Comparison of ENCODE assay signal across 7 cellular contexts in genomic region chr18:46200178-46201055, GRCh38.
DNase-seq lines count a peak whose midpoint lies in the region; ATAC-seq and TF ChIP-seq lines count a peak whose summit lies in the region.
"Not testable (repeated sequence)": the region's sequence is repeated elsewhere in the genome, so short reads cannot be mapped to it uniquely, and the experiment has no call there.

No MANE protein-coding gene starts in this region.

- not testable (repeated sequence) for H3K27me3 Mint-ChIP-seq in T-helper 2 cell treated with Interferon-gamma antibody and Interleukin-4, amounts not matched to agents 5 μg/mL and 100 μg/mL, for 36 hours (ENCODE audit: low read depth); activated T-helper 1 cell treated with anti-CD3 and anti-CD28 coated beads, Interleukin-12 subunit alpha, Interleukin-12 subunit beta, Interleukin-2, Interleukin-4 antibody, amounts not matched to agents 30 ng/mL and 10 ng/mL and 1 ng/mL, durations not matched to agents 14 hours and 24 hours and 36 hours (ENCODE audit: insufficient read depth)

- not testable (repeated sequence) for H3K23ac ChIP-seq in IMR-90 (ENCODE audit: low read depth, low read length)

- dilution Hi-C loops in IMR-90 (cut with HindIII; ENCODE audit: low sequenced_read_pairs, unreplicated experiment): not testable (repeated sequence)

- H4K20me1 ChIP-seq in IMR-90 (ENCODE audit: insufficient read depth, low read length): peaks cover 28% of the 10 kb centered on the region; the same call in 1 of the 2 replicates
- not testable (repeated sequence) for H4K20me1 ChIP-seq in hepatocyte (ENCODE audit: insufficient read depth, poor library complexity, severe bottlenecking)

- not testable (repeated sequence) for H3K27ac ChIP-seq in IMR-90 (ENCODE audit: insufficient read depth, low read length)
- H3K27ac ChIP-seq in hepatocyte: peak overlapping the region; percentile 16
- H3K27ac ChIP-seq in neutrophil: peak overlapping the region; percentile 88

- not testable (repeated sequence) for TF ChIP-seq CTCF in IMR-90 (conservative IDR thresholded peaks at IDR 0.05; ENCODE audit: low read depth, low read length); hepatocyte (IDR thresholded peaks at IDR 0.05; ENCODE audit: poor library complexity); neutrophil (IDR thresholded peaks at IDR 0.05)

- not testable (repeated sequence) for H2BK20ac ChIP-seq in IMR-90 (ENCODE audit: low read depth, low read length)

- not testable (repeated sequence) for H3K9me2 ChIP-seq in hepatocyte (replicated peaks; ENCODE audit: insufficient read depth)

- not testable (repeated sequence) for H3K4ac ChIP-seq in IMR-90 (ENCODE audit: low read depth, low read length)

- H3K4me3 ChIP-seq in IMR-90 (ENCODE audit: insufficient read depth, low read depth, low read length); hepatocyte: not testable (repeated sequence)
- peak overlapping the region; percentile 16 to 25 for H3K4me3 ChIP-seq in neutrophil (ENCODE audit: low read depth in 1 of 2, low read length in 1 of 2)

- not testable (repeated sequence) for H3K4me2 ChIP-seq in IMR-90 (ENCODE audit: low read depth, low read length); hepatocyte

- peaks cover 26 to 68% of the 10 kb centered on the region in 2 experiments for H3K79me1 ChIP-seq in IMR-90 (ENCODE audit: low read depth in 1 of 2, low read length in 2 of 2)

- not testable (repeated sequence) for BruUV-seq in IMR-90 (replicated peaks; lab: Mats Ljungman, UMichigan)

- H3K4me1 ChIP-seq in IMR-90 (ENCODE audit: control insufficient read depth, insufficient read depth, low read length) (peaks cover 13% of the 10 kb centered on the region), neutrophil (ENCODE audit: control insufficient read depth in 1 of 2, insufficient read depth in 1 of 2, low read depth in 1 of 2, low read length in 1 of 2) (peaks cover 53 to 54% of the 10 kb centered on the region in 2 experiments)
- not testable (repeated sequence) for H3K4me1 ChIP-seq in hepatocyte (ENCODE audit: insufficient read depth)

- not testable (repeated sequence) for ATAC-seq in IMR-90 (ENCODE audit: low read depth)

- peaks cover 53% of the 10 kb centered on the region for H3K4me1 Mint-ChIP-seq in T-helper 2 cell treated with Interferon-gamma antibody and Interleukin-4, amounts not matched to agents 5 μg/mL and 100 μg/mL, for 36 hours (ENCODE audit: low read depth)
- H3K4me1 Mint-ChIP-seq in activated T-helper 1 cell treated with anti-CD3 and anti-CD28 coated beads, Interleukin-12 subunit alpha, Interleukin-12 subunit beta, Interleukin-2, Interleukin-4 antibody, amounts not matched to agents 30 ng/mL and 10 ng/mL and 1 ng/mL, durations not matched to agents 14 hours and 24 hours and 36 hours (ENCODE audit: low read depth): peaks cover 57% of the 10 kb centered on the region

- H3K9me3 Mint-ChIP-seq in T-helper 2 cell treated with Interferon-gamma antibody and Interleukin-4, amounts not matched to agents 5 μg/mL and 100 μg/mL, for 36 hours; activated T-helper 1 cell treated with anti-CD3 and anti-CD28 coated beads, Interleukin-12 subunit alpha, Interleukin-12 subunit beta, Interleukin-2, Interleukin-4 antibody, amounts not matched to agents 30 ng/mL and 10 ng/mL and 1 ng/mL, durations not matched to agents 14 hours and 24 hours and 36 hours: not testable (repeated sequence)

- DNase-seq in DMS53 (lab: John Stamatoyannopoulos, UW): peak; percentile 36
- not testable (repeated sequence) for DNase-seq in IMR-90; T-helper 2 cell treated with Interferon-gamma antibody and Interleukin-4, amounts not matched to agents 5 μg/mL and 100 μg/mL, for 36 hours (ENCODE audit: low spot score); activated T-helper 1 cell treated with anti-CD3 and anti-CD28 coated beads, Interleukin-12 subunit alpha, Interleukin-12 subunit beta, Interleukin-2, Interleukin-4 antibody, amounts not matched to agents 30 ng/mL and 10 ng/mL and 1 ng/mL, durations not matched to agents 14 hours and 24 hours and 36 hours (ENCODE audit: low spot score); hepatocyte (ENCODE audit: low spot score)
- peak; percentile 5 for DNase-seq in NCI-H2196 treated with DMSO at 0.1 percent for 48 hours (lab: John Stamatoyannopoulos, UW; ENCODE audit: unreplicated experiment)

- H3K4me3 Mint-ChIP-seq in T-helper 2 cell treated with Interferon-gamma antibody and Interleukin-4, amounts not matched to agents 5 μg/mL and 100 μg/mL, for 36 hours; activated T-helper 1 cell treated with anti-CD3 and anti-CD28 coated beads, Interleukin-12 subunit alpha, Interleukin-12 subunit beta, Interleukin-2, Interleukin-4 antibody, amounts not matched to agents 30 ng/mL and 10 ng/mL and 1 ng/mL, durations not matched to agents 14 hours and 24 hours and 36 hours: not testable (repeated sequence)

- peaks cover 72% of the 10 kb centered on the region for H3K79me2 ChIP-seq in hepatocyte

- peaks cover 23% of the 10 kb centered on the region for H3K36me3 Mint-ChIP-seq in T-helper 2 cell treated with Interferon-gamma antibody and Interleukin-4, amounts not matched to agents 5 μg/mL and 100 μg/mL, for 36 hours (ENCODE audit: low read depth)
- H3K36me3 Mint-ChIP-seq in activated T-helper 1 cell treated with anti-CD3 and anti-CD28 coated beads, Interleukin-12 subunit alpha, Interleukin-12 subunit beta, Interleukin-2, Interleukin-4 antibody, amounts not matched to agents 30 ng/mL and 10 ng/mL and 1 ng/mL, durations not matched to agents 14 hours and 24 hours and 36 hours (ENCODE audit: low read depth): peaks cover 17% of the 10 kb centered on the region

- not testable (repeated sequence) for TF ChIP-seq RAD21 in IMR-90 (IDR thresholded peaks at IDR 0.05; ENCODE audit: low read length)

- 100% methylated on average over 2 of the region's 11 CpGs; no CpG with 5 or more reads in 1 of the 2 experiments for whole genome bisulfite sequencing in IMR-90 (ENCODE audit: extremely low coverage in 2 of 2, insufficient read length in 1 of 2), 2 experiments
- 93% methylated on average over 11 of the region's 11 CpGs for WGBS in hepatocyte (ENCODE audit: low lambda C conversion rate, missing lambda C conversion rate)

- in situ Hi-C loops in IMR-90 (cut with MboI; ENCODE audit: low sequenced_read_pairs): not testable (repeated sequence)

- intact Hi-C loops in IMR-90 (cut with micrococcal nuclease); activated T-helper 1 cell treated with anti-CD3 and anti-CD28 coated beads, Interleukin-12 subunit alpha, Interleukin-12 subunit beta, Interleukin-2, Interleukin-4 antibody, amounts not matched to agents 30 ng/mL and 10 ng/mL and 1 ng/mL, durations not matched to agents 14 hours and 24 hours and 36 hours (cut with micrococcal nuclease): not testable (repeated sequence)

- not testable (repeated sequence) for H3K56ac ChIP-seq in IMR-90 (ENCODE audit: extremely low read depth, insufficient read depth, low read length)

- not testable (repeated sequence) for H4K5ac ChIP-seq in IMR-90 (ENCODE audit: low read depth, low read length)

- H3K18ac ChIP-seq in IMR-90 (ENCODE audit: low read depth, low read length): not testable (repeated sequence)

- not testable (repeated sequence) for H2AFZ ChIP-seq in IMR-90 (replicated peaks; ENCODE audit: low read length, poor library complexity); hepatocyte

- H4K91ac ChIP-seq in IMR-90 (ENCODE audit: insufficient read depth, low read depth, low read length): not testable (repeated sequence)

- H2AK9ac ChIP-seq in IMR-90 (replicated peaks; ENCODE audit: low read depth, low read length, poor library complexity): not testable (repeated sequence)

- H2AK5ac ChIP-seq in IMR-90 (ENCODE audit: low read depth, low read length): peak overlapping the region; percentile 52; the same call in 1 of the 2 replicates

- H4K8ac ChIP-seq in IMR-90 (ENCODE audit: low read depth in 2 of 2, low read length in 2 of 2): not testable (repeated sequence)

- not testable (repeated sequence) for TF ChIP-seq POLR2A in IMR-90 (IDR thresholded peaks at IDR 0.05; ENCODE audit: low read depth, low read length)

- H2BK5ac ChIP-seq in IMR-90 (ENCODE audit: low read depth, low read length, poor library complexity, severe bottlenecking): not testable (repeated sequence)

- peak overlapping the region; percentile 78 for H3K27ac Mint-ChIP-seq in T-helper 2 cell treated with Interferon-gamma antibody and Interleukin-4, amounts not matched to agents 5 μg/mL and 100 μg/mL, for 36 hours
- peak overlapping the region; percentile 78 for H3K27ac Mint-ChIP-seq in activated T-helper 1 cell treated with anti-CD3 and anti-CD28 coated beads, Interleukin-12 subunit alpha, Interleukin-12 subunit beta, Interleukin-2, Interleukin-4 antibody, amounts not matched to agents 30 ng/mL and 10 ng/mL and 1 ng/mL, durations not matched to agents 14 hours and 24 hours and 36 hours

- not testable (repeated sequence) for H3K9me3 ChIP-seq in IMR-90 (ENCODE audit: control insufficient read depth, insufficient read depth, low read length); hepatocyte (ENCODE audit: low read depth); neutrophil

- not testable (repeated sequence) for H2BK120ac ChIP-seq in IMR-90 (ENCODE audit: low read depth, low read length)

- CTCF ChIA-PET in IMR-90 (lab: Yijun Ruan, JAX): interaction anchor here (0.6 kb wide), 1 partner anchor 12 kb away, joined by 4 read pairs; no protein-coding TSS in a partner anchor

- not testable (repeated sequence) for H3K36me3 ChIP-seq in IMR-90 (ENCODE audit: control insufficient read depth, insufficient read depth, low read length); hepatocyte (replicated peaks; ENCODE audit: insufficient read depth, low read depth); neutrophil

- H2BK15ac ChIP-seq in IMR-90 (ENCODE audit: low read depth, low read length): not testable (repeated sequence)

- not testable (repeated sequence) for H3K9me1 ChIP-seq in IMR-90 (ENCODE audit: insufficient read depth, low read length)

- H3K27me3 ChIP-seq in IMR-90 (ENCODE audit: control insufficient read depth, insufficient read depth, low read length); hepatocyte; neutrophil: not testable (repeated sequence)

- not testable (repeated sequence) for H3K9ac ChIP-seq in IMR-90 (ENCODE audit: low read depth, low read length)

- POLR2A ChIA-PET in IMR-90 (lab: Charles Lee; ENCODE audit: unreplicated experiment): interaction anchor here (0.6 kb wide), 1 partner anchor 74 kb away, joined by 4 read pairs; no protein-coding TSS in a partner anchor

- not testable (repeated sequence) for H3K14ac ChIP-seq in IMR-90 (replicated peaks; ENCODE audit: low read depth, low read length)

TF ChIP-seq in IMR-90, 13 proteins besides CTCF, POLR2A, EP300 and RAD21:
- TF ChIP-seq CEBPB (IDR thresholded peaks at IDR 0.05; ENCODE audit: low read depth, low read length): 0 out of 2 replicates have a peak, but pooled peaks have one; percentile 10
TF ChIP-seq in IMR-90: peak in this region for 1; not testable (repeated sequence) for 12.
